ENCODE assay signal across 19 cellular contexts in the genomic region with DNA sequence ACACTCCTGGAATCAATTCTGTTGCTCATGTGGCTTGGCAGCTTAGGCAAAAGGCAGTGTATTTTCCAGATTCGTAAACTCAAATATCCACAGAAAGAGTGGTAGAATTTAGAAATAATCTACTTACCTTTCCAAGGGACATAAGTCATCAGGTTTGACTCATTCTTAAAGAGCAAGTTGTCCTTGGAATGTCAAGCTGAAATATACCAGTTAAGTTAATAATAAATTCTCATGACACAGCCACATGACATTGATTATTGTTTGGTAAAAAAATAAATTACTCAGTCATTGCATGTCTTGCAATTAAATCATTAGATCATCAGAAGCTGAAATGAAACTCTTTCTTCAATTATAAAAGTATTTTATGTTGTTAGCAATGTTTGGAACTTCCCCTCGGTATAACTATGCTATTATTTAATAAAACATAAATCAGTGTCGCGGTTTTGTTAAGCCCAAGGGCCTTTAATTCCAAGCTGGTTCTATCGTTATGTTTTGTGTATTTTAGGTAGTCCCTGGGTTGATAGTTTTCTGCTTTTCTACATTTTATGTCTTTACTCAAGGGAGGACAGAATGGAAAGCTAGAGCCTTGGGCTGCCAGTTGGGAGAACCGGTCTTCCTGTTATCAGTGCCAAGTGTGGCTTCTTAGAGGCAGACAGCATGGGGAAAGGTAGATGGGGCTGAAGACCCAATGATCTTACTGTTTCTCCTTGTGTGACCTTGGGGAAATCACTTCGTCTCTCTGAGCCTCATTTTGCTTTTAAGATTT.
"Had no signal": no experiment of that assay in that cellular context is flagged by ENCODE, and none has a peak within 500 bp of the region (broad histone marks: within the 10 kb centered on the region; RNA-seq: fewer than 3 reads in every experiment).

No MANE protein-coding gene starts in this region.

- H3K27ac ChIP-seq: colonic mucosa, gastrocnemius medialis, heart right ventricle, left ventricle myocardium inferior, lower lobe of right lung, suprapubic skin, thyroid gland had no signal

- DNase-seq: colonic mucosa; dermis blood vessel endothelial cell; effector CD4-positive, alpha-beta T cell; endodermal cell; gastrocnemius medialis; heart right ventricle; hypothalamus; islet precursor cell; left cardiac atrium; left ventricle myocardium inferior; lower lobe of right lung; posterior cingulate gyrus; right cardiac atrium; small intestine; stimulated activated CD4-positive, alpha-beta T cell treated with anti-CD3 and anti-CD28 coated beads, Interleukin-12 subunit alpha, Interleukin-12 subunit beta, amount 100 ng/mL, for 4 hours; stimulated activated naive CD4-positive, alpha-beta T cell treated with Interleukin-2 at 50 U/mL for 16 hours; thyroid gland had no signal

- H3K9me3 ChIP-seq: colonic mucosa, gastrocnemius medialis, heart right ventricle, left ventricle myocardium inferior, lower lobe of right lung, suprapubic skin, thyroid gland had no signal

- H3K36me3 ChIP-seq: colonic mucosa, gastrocnemius medialis, heart right ventricle, left ventricle myocardium inferior, lower lobe of right lung, suprapubic skin, thyroid gland had no signal

- H3K4me1 ChIP-seq: colonic mucosa, gastrocnemius medialis, left ventricle myocardium inferior, lower lobe of right lung, thyroid gland had no signal

- ATAC-seq: gastrocnemius medialis; heart right ventricle; left cardiac atrium; lower lobe of right lung; natural killer cell treated with Interleukin-12 subunit alpha and Interleukin-12 subunit beta and Interleukin-15 and Interleukin-18, amount 100 ng/mL, for 72 hours; right cardiac atrium had no signal

- H3K4me3 ChIP-seq: colonic mucosa, gastrocnemius medialis, heart right ventricle, left ventricle myocardium inferior, lower lobe of right lung, suprapubic skin, thyroid gland had no signal

- H3K27me3 ChIP-seq: colonic mucosa, gastrocnemius medialis, heart right ventricle, suprapubic skin, thyroid gland had no signal
